In the genomic region with DNA sequence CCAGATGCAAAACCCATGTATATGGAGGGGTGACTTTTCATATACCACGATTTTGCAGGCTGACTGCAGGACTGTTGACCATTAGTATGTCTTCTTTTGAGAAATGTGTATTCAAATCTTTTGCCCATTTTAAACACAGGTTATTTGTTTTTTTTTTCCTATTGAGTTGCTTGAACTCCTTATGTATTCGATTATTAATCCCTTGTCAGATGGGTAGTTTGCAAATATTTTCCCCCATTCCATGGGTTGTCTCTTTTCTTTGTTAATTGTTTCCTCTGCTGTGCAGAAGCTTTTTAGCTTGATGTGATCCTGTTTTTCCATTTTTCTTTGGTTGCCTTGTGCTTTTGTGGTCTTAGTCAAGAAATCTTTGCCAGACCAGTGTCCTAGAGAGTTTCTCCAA, we compare ENCODE assay signal across 39 cellular contexts. TPM values are rescaled to one million over a fixed set of nuclear protein-coding genes. Genes with fewer than 3 reads are reported as not detected.
"Had no signal": no experiment of that assay in that cellular context is flagged by ENCODE, and none has a peak within 500 bp of the region (broad histone marks: within the 10 kb centered on the region; RNA-seq: fewer than 3 reads in every experiment).

No MANE protein-coding gene starts in this region.

- H3K27me3 ChIP-seq: MG63 had no signal

- H3K27ac ChIP-seq: KMS-11 had no signal

- H3K36me3 ChIP-seq: MG63 had no signal

- H3K4me3 ChIP-seq: MG63 had no signal

- H3K4me2 ChIP-seq: KMS-11 had no signal

- H3K9ac ChIP-seq: KMS-11 had no signal

- DNase-seq: Karpas-422, Kasumi-1, KG1, MG63, MM.1S, MV-4-11, NCI-H1048, NCI-H1092, NCI-H1092 treated with DMSO at 0.1 percent for 48 hours, NCI-H1105, NCI-H1105 treated with DMSO at 0.1 percent for 48 hours, NCI-H1417, NCI-H1417 treated with DMSO at 0.1 percent for 48 hours, NCI-H1436, NCI-H1436 treated with DMSO at 0.1 percent for 48 hours, NCI-H146, NCI-H1694, NCI-H1694 treated with DMSO at 0.1 percent for 48 hours, NCI-H187 treated with DMSO at 0.1 percent for 48 hours, NCI-H1930, NCI-H2029, NCI-H2029 treated with DMSO at 0.1 percent for 48 hours, NCI-H2081, NCI-H2081 treated with DMSO at 0.1 percent for 48 hours, NCI-H2107, NCI-H2171, NCI-H2171 treated with DMSO at 0.1 percent for 48 hours, NCI-H2227 treated with DMSO at 0.1 percent for 48 hours, NCI-H226, NCI-H345, NCI-H446, NCI-H446 treated with DMSO at 0.1 percent for 48 hours, NCI-H510A, NCI-H510A treated with DMSO at 0.1 percent for 48 hours had no signal

RNA-seq across cellular contexts. Expression of a gene that starts 24.6 kb away (rescaled TPM):
- total RNA-seq: MCF 10A, NCI-H460 had no signal

RNA-seq across cellular contexts. Expression of a gene that starts 47.4 kb away (rescaled TPM):
- total RNA-seq: LHCN-M2, M059J, MCF 10A, NCI-H460 had no signal
